ENCODE assay signal across 1 cellular context in the genomic region with DNA sequence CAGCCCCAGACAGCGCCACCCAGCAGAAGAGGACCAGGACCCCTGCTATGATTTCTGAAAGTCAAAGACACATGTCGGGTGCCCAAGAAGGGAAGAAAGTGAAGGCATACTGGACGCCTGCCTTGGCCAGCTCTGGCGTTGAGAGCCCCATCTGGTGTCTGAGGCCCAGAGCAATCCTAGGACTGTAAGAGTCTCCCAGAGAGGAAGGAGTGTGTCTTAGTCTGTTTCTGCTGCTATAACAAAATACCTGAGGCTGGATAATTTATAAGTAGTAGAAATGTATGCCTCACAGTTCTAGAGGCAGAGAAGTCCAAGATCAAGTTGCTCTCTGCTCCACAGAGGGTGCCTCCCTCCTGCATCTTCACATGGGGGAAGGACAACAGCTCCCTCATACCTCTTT.
TF ChIP-seq lines count a peak whose summit lies in the region.

No MANE protein-coding gene starts in this region.

TF ChIP-seq in HepG2, 621 proteins besides CTCF, POLR2A, EP300 and RAD21:
- TF ChIP-seq ZNF12 (CRISPR knock-in tag; IDR thresholded peaks at IDR 0.05) (peak; percentile 88), ZBTB2 (CRISPR knock-in tag; IDR thresholded peaks at IDR 0.05; ENCODE audit: low read depth) (no peak)
